15 cellular contexts compared by ENCODE assay signal in genomic region chr17:27514595-27515413, GRCh38. TPM values are rescaled to one million over a fixed set of nuclear protein-coding genes. Genes with fewer than 3 reads are reported as not detected.
DNase-seq lines count a peak whose midpoint lies in the region; ATAC-seq and TF ChIP-seq lines count a peak whose summit lies in the region.
"Had no signal": no experiment of that assay in that cellular context is flagged by ENCODE, and none has a peak within 500 bp of the region (broad histone marks: within the 10 kb centered on the region; RNA-seq: fewer than 3 reads in every experiment).

No MANE protein-coding gene starts in this region.

- ATAC-seq in HG02885 (IDR thresholded peaks at IDR 0.05; ENCODE audit: poor library complexity, unreplicated experiment) (no peak), HG03457 (IDR thresholded peaks at IDR 0.05; ENCODE audit: unreplicated experiment) (no peak), HG03025 (IDR thresholded peaks at IDR 0.05; ENCODE audit: low FRiP score, unreplicated experiment) (no peak)

- no peak for TF ChIP-seq CTCF in thyroid gland (IDR thresholded peaks at IDR 0.05)

- H3K27ac ChIP-seq in HUES64 (ENCODE audit: low read depth, low read length) (peak overlapping the region; percentile 70), cingulate gyrus (ENCODE audit: low read depth, low read length) (peak overlapping the region; percentile 86), layer of hippocampus (ENCODE audit: low read depth, low read length) (peak overlapping the region; percentile 91), thyroid gland (peak overlapping the region; percentile 86 to 87 (median 86))
- H3K27ac ChIP-seq: BLaER1 had no signal

- TF ChIP-seq POLR2A in thyroid gland (IDR thresholded peaks at IDR 0.05): no peak

- H3K36me3 ChIP-seq in HUES64 (ENCODE audit: insufficient read depth, low read length) (no peaks in the 10 kb centered on the region), thyroid gland (no peaks in the 10 kb centered on the region)
- H3K36me3 ChIP-seq: BLaER1, HAP-1 had no signal

- no peak overlapping the region for H3K4me3 ChIP-seq in HUES64 (ENCODE audit: low read length)
- H3K4me3 ChIP-seq in thyroid gland (replicated peaks in 1 of 3): no peak overlapping the region
- H3K4me3 ChIP-seq: BLaER1, HAP-1 had no signal

- peaks cover 50% of the 10 kb centered on the region for H3K4me1 ChIP-seq in HUES64 (ENCODE audit: insufficient read depth, low read length)
- peaks cover 68 to 76% of the 10 kb centered on the region in 2 donors for H3K4me1 ChIP-seq in thyroid gland

- DNase-seq in thyroid gland: no peak
- DNase-seq in activated CD4-positive, CD25-positive, alpha-beta regulatory T cell treated with anti-CD3 and anti-CD28 coated beads, Interleukin-2, amount 50 U/mL, for 72 hours: no peak
- DNase-seq: CD8-positive, alpha-beta memory T cell; Kasumi-1; NCI-H2029 treated with DMSO at 0.1 percent for 48 hours; NCI-H510A treated with DMSO at 0.1 percent for 48 hours; SHP77 treated with DMSO at 0.1 percent for 48 hours had no signal

- WGBS in HUES64: 87% methylated on average over 3 of the region's 7 CpGs
- WGBS in thyroid gland, 2 donors: 88 to 89% methylated on average over 7 of the region's 7 CpGs

- H3K9ac ChIP-seq in HUES64 (ENCODE audit: low read depth, low read length): peak overlapping the region; percentile 24; the same call in 1 of the 2 replicates
- H3K9ac ChIP-seq: BLaER1 had no signal

- H3K9me3 ChIP-seq in HUES64 (ENCODE audit: insufficient read depth, low read depth, low read length) (no peaks in the 10 kb centered on the region), thyroid gland (no peaks in the 10 kb centered on the region)
- H3K9me3 ChIP-seq: BLaER1, HAP-1 had no signal

- no peaks in the 10 kb centered on the region for H3K27me3 ChIP-seq in HUES64 (ENCODE audit: insufficient read depth, low read length)
- no peaks in the 10 kb centered on the region for H3K27me3 ChIP-seq in layer of hippocampus (ENCODE audit: control insufficient read depth, insufficient read depth, low read length)
- H3K27me3 ChIP-seq in thyroid gland: no peaks in the 10 kb centered on the region
- H3K27me3 ChIP-seq: BLaER1 had no signal

- intact Hi-C loops in thyroid gland (cut with DNase I): no loop called here

RNA-seq across cellular contexts. Expression of gene KSR1, which starts 58.6 kb away (rescaled TPM):
- polyA plus RNA-seq in HUES64 (2013, experiment 1 of 2): 15.2 TPM
- 12.9 TPM for polyA plus RNA-seq in HUES64 (2013, experiment 2 of 2)
- 10 to 100 TPM; 35.9 to 75.5 (median 67.7) TPM for total RNA-seq in thyroid gland
